1 cellular context compared by ENCODE assay signal in the genomic region with DNA sequence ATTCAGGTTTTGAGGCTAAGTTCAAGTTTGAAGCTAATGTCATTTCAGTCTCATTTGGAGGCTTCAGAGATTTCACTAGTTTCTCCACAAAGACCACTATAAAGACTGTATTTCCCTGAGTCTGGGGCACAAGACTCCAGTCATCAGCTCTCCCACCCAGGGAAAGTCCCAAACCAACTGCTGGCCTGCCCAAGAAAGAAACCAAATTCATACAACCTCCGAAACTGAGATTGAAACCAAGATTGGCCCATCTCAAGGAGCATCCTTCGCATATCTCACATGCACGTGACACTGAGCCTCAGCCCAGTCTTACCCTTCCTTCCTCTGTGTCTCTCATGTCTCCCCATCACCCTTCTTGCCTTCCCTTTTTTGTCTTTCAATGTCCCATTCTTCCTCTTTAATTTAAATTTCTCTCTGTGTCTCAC.
TF ChIP-seq lines count a peak whose summit lies in the region.

No MANE protein-coding gene starts in this region.

TF ChIP-seq in GM12878, 131 proteins besides CTCF, POLR2A, EP300 and RAD21 (continued from another document and continues in another):
- TF ChIP-seq, protein P1, sequence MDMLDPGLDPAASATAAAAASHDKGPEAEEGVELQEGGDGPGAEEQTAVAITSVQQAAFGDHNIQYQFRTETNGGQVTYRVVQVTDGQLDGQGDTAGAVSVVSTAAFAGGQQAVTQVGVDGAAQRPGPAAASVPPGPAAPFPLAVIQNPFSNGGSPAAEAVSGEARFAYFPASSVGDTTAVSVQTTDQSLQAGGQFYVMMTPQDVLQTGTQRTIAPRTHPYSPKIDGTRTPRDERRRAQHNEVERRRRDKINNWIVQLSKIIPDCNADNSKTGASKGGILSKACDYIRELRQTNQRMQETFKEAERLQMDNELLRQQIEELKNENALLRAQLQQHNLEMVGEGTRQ (IDR thresholded peaks at IDR 0.05; ENCODE audit: borderline replicate concordance, low read depth, low read length) = peak; percentile 61; the same call in 1 of the 2 replicates
- TF ChIP-seq SRF (IDR thresholded peaks at IDR 0.05; ENCODE audit: low read depth in 2 of 2, low read length in 2 of 2) = peak in 1 of 2 experiments; percentile 12; a peak in 1 of 4 replicates
- TF ChIP-seq ZNF24 (IDR thresholded peaks at IDR 0.05) = no peak
- TF ChIP-seq KAT2A (conservative IDR thresholded peaks at IDR 0.05; ENCODE audit: control insufficient read depth, low read depth, low read length) = no peak
- TF ChIP-seq NR2C1 (IDR thresholded peaks at IDR 0.05) = no peak
- TF ChIP-seq, protein P2, sequence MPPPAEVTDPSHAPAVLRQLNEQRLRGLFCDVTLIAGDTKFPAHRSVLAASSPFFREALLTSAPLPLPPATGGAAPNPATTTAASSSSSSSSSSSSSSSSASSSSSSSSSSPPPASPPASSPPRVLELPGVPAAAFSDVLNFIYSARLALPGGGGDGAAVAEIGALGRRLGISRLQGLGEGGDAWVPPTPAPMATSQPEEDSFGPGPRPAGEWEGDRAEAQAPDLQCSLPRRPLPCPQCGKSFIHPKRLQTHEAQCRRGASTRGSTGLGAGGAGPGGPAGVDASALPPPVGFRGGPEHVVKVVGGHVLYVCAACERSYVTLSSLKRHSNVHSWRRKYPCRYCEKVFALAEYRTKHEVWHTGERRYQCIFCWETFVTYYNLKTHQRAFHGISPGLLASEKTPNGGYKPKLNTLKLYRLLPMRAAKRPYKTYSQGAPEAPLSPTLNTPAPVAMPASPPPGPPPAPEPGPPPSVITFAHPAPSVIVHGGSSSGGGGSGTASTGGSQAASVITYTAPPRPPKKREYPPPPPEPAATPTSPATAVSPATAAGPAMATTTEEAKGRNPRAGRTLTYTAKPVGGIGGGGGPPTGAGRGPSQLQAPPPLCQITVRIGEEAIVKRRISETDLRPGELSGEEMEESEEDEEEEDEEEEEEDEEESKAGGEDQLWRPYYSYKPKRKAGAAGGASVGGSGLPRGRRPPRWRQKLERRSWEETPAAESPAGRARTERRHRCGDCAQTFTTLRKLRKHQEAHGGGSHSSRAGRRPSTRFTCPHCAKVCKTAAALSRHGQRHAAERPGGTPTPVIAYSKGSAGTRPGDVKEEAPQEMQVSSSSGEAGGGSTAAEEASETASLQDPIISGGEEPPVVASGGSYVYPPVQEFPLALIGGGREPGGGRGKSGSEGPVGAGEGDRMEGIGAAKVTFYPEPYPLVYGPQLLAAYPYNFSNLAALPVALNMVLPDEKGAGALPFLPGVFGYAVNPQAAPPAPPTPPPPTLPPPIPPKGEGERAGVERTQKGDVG (CRISPR knock-in tag; IDR thresholded peaks at IDR 0.05) = no peak
- TF ChIP-seq, protein P3, sequence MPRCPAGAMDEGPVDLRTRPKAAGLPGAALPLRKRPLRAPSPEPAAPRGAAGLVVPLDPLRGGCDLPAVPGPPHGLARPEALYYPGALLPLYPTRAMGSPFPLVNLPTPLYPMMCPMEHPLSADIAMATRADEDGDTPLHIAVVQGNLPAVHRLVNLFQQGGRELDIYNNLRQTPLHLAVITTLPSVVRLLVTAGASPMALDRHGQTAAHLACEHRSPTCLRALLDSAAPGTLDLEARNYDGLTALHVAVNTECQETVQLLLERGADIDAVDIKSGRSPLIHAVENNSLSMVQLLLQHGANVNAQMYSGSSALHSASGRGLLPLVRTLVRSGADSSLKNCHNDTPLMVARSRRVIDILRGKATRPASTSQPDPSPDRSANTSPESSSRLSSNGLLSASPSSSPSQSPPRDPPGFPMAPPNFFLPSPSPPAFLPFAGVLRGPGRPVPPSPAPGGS (IDR thresholded peaks at IDR 0.05; ENCODE audit: borderline replicate concordance, insufficient read depth, low read depth, low read length, poor library complexity, severe bottlenecking) = peak; percentile 89
- TF ChIP-seq ZNF217 (IDR thresholded peaks at IDR 0.05) = no peak
- TF ChIP-seq ESRRA (IDR thresholded peaks at IDR 0.05; ENCODE audit: low read length) = no peak
- no peak for TF ChIP-seq MXI1 (IDR thresholded peaks at IDR 0.05; ENCODE audit: low read depth, low read length)
- no peak for TF ChIP-seq SMC3 (IDR thresholded peaks at IDR 0.05; ENCODE audit: borderline replicate concordance, low read length)
- TF ChIP-seq ZNF274 (IDR thresholded peaks at IDR 0.05; ENCODE audit: insufficient read depth, insufficient read length) = no peak
- peak; percentile 94 for TF ChIP-seq RAD51 (IDR thresholded peaks at IDR 0.05)
- peak; percentile 75 for TF ChIP-seq ATF7 (IDR thresholded peaks at IDR 0.05; ENCODE audit: low read depth)
- no peak for TF ChIP-seq FOS (IDR thresholded peaks at IDR 0.05; ENCODE audit: borderline replicate concordance, extremely low read depth, insufficient read length)
- no peak for TF ChIP-seq KDM1A (IDR thresholded peaks at IDR 0.05; ENCODE audit: borderline replicate concordance)
- TF ChIP-seq, protein P4, sequence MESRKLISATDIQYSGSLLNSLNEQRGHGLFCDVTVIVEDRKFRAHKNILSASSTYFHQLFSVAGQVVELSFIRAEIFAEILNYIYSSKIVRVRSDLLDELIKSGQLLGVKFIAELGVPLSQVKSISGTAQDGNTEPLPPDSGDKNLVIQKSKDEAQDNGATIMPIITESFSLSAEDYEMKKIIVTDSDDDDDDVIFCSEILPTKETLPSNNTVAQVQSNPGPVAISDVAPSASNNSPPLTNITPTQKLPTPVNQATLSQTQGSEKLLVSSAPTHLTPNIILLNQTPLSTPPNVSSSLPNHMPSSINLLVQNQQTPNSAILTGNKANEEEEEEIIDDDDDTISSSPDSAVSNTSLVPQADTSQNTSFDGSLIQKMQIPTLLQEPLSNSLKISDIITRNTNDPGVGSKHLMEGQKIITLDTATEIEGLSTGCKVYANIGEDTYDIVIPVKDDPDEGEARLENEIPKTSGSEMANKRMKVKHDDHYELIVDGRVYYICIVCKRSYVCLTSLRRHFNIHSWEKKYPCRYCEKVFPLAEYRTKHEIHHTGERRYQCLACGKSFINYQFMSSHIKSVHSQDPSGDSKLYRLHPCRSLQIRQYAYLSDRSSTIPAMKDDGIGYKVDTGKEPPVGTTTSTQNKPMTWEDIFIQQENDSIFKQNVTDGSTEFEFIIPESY (IDR thresholded peaks at IDR 0.05) = no peak
- TF ChIP-seq, protein P5, sequence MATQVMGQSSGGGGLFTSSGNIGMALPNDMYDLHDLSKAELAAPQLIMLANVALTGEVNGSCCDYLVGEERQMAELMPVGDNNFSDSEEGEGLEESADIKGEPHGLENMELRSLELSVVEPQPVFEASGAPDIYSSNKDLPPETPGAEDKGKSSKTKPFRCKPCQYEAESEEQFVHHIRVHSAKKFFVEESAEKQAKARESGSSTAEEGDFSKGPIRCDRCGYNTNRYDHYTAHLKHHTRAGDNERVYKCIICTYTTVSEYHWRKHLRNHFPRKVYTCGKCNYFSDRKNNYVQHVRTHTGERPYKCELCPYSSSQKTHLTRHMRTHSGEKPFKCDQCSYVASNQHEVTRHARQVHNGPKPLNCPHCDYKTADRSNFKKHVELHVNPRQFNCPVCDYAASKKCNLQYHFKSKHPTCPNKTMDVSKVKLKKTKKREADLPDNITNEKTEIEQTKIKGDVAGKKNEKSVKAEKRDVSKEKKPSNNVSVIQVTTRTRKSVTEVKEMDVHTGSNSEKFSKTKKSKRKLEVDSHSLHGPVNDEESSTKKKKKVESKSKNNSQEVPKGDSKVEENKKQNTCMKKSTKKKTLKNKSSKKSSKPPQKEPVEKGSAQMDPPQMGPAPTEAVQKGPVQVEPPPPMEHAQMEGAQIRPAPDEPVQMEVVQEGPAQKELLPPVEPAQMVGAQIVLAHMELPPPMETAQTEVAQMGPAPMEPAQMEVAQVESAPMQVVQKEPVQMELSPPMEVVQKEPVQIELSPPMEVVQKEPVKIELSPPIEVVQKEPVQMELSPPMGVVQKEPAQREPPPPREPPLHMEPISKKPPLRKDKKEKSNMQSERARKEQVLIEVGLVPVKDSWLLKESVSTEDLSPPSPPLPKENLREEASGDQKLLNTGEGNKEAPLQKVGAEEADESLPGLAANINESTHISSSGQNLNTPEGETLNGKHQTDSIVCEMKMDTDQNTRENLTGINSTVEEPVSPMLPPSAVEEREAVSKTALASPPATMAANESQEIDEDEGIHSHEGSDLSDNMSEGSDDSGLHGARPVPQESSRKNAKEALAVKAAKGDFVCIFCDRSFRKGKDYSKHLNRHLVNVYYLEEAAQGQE (IDR thresholded peaks at IDR 0.05; ENCODE audit: low read depth, low read length) = no peak
- TF ChIP-seq, protein P6, sequence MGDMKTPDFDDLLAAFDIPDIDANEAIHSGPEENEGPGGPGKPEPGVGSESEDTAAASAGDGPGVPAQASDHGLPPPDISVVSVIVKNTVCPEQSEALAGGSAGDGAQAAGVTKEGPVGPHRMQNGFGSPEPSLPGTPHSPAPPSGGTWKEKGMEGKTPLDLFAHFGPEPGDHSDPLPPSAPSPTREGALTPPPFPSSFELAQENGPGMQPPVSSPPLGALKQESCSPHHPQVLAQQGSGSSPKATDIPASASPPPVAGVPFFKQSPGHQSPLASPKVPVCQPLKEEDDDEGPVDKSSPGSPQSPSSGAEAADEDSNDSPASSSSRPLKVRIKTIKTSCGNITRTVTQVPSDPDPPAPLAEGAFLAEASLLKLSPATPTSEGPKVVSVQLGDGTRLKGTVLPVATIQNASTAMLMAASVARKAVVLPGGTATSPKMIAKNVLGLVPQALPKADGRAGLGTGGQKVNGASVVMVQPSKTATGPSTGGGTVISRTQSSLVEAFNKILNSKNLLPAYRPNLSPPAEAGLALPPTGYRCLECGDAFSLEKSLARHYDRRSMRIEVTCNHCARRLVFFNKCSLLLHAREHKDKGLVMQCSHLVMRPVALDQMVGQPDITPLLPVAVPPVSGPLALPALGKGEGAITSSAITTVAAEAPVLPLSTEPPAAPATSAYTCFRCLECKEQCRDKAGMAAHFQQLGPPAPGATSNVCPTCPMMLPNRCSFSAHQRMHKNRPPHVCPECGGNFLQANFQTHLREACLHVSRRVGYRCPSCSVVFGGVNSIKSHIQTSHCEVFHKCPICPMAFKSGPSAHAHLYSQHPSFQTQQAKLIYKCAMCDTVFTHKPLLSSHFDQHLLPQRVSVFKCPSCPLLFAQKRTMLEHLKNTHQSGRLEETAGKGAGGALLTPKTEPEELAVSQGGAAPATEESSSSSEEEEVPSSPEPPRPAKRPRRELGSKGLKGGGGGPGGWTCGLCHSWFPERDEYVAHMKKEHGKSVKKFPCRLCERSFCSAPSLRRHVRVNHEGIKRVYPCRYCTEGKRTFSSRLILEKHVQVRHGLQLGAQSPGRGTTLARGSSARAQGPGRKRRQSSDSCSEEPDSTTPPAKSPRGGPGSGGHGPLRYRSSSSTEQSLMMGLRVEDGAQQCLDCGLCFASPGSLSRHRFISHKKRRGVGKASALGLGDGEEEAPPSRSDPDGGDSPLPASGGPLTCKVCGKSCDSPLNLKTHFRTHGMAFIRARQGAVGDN (IDR thresholded peaks at IDR 0.05) = peak; percentile 82
- no peak for TF ChIP-seq SREBF2 (IDR thresholded peaks at IDR 0.05; ENCODE audit: low read length)
- peak; percentile 77 for TF ChIP-seq CREM (IDR thresholded peaks at IDR 0.05; ENCODE audit: low read depth)
- TF ChIP-seq GABPA (IDR thresholded peaks at IDR 0.05; ENCODE audit: low read depth) = no peak
- no peak for TF ChIP-seq NFYA (IDR thresholded peaks at IDR 0.05; ENCODE audit: borderline replicate concordance, low read depth, low read length)
- TF ChIP-seq RB1 (IDR thresholded peaks at IDR 0.05; ENCODE audit: borderline replicate concordance) = no peak
- peak; percentile 66; the same call in 1 of the 2 replicates for TF ChIP-seq TCF7 (IDR thresholded peaks at IDR 0.05; ENCODE audit: borderline replicate concordance)
- no peak for TF ChIP-seq KLF5 (IDR thresholded peaks at IDR 0.05; ENCODE audit: partially characterized antibody)
- TF ChIP-seq, protein P7, sequence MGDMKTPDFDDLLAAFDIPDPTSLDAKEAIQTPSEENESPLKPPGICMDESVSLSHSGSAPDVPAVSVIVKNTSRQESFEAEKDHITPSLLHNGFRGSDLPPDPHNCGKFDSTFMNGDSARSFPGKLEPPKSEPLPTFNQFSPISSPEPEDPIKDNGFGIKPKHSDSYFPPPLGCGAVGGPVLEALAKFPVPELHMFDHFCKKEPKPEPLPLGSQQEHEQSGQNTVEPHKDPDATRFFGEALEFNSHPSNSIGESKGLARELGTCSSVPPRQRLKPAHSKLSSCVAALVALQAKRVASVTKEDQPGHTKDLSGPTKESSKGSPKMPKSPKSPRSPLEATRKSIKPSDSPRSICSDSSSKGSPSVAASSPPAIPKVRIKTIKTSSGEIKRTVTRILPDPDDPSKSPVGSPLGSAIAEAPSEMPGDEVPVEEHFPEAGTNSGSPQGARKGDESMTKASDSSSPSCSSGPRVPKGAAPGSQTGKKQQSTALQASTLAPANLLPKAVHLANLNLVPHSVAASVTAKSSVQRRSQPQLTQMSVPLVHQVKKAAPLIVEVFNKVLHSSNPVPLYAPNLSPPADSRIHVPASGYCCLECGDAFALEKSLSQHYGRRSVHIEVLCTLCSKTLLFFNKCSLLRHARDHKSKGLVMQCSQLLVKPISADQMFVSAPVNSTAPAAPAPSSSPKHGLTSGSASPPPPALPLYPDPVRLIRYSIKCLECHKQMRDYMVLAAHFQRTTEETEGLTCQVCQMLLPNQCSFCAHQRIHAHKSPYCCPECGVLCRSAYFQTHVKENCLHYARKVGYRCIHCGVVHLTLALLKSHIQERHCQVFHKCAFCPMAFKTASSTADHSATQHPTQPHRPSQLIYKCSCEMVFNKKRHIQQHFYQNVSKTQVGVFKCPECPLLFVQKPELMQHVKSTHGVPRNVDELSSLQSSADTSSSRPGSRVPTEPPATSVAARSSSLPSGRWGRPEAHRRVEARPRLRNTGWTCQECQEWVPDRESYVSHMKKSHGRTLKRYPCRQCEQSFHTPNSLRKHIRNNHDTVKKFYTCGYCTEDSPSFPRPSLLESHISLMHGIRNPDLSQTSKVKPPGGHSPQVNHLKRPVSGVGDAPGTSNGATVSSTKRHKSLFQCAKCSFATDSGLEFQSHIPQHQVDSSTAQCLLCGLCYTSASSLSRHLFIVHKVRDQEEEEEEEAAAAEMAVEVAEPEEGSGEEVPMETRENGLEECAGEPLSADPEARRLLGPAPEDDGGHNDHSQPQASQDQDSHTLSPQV (IDR thresholded peaks at IDR 0.05) = no peak
- TF ChIP-seq, protein P8, sequence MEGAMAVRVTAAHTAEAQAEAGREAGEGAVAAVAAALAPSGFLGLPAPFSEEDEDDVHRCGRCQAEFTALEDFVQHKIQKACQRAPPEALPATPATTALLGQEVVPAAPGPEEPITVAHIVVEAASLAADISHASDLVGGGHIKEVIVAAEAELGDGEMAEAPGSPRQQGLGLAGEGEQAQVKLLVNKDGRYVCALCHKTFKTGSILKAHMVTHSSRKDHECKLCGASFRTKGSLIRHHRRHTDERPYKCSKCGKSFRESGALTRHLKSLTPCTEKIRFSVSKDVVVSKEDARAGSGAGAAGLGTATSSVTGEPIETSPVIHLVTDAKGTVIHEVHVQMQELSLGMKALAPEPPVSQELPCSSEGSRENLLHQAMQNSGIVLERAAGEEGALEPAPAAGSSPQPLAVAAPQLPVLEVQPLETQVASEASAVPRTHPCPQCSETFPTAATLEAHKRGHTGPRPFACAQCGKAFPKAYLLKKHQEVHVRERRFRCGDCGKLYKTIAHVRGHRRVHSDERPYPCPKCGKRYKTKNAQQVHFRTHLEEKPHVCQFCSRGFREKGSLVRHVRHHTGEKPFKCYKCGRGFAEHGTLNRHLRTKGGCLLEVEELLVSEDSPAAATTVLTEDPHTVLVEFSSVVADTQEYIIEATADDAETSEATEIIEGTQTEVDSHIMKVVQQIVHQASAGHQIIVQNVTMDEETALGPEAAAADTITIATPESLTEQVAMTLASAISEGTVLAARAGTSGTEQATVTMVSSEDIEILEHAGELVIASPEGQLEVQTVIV (IDR thresholded peaks at IDR 0.05; ENCODE audit: borderline replicate concordance, partially characterized antibody) = no peak
- no peak for TF ChIP-seq CHD2 (IDR thresholded peaks at IDR 0.05; ENCODE audit: borderline replicate concordance, low read depth, low read length)
- TF ChIP-seq ZNF207 (IDR thresholded peaks at IDR 0.05; ENCODE audit: borderline replicate concordance) = no peak
